In genomic region chr21:37451446-37451845, GRCh38 we compare ENCODE assay signal across 16 cellular contexts.
A peak's percentile ranks its signal among the peaks of the same experiment; 100 is the strongest.
DNase-seq lines count a peak whose midpoint lies in the region; ATAC-seq and TF ChIP-seq lines count a peak whose summit lies in the region.
"Had no signal": no experiment of that assay in that cellular context is flagged by ENCODE, and none has a peak within 500 bp of the region (broad histone marks: within the 10 kb centered on the region; RNA-seq: fewer than 3 reads in every experiment).

No MANE protein-coding gene starts in this region.

- H3K79me2 ChIP-seq in smooth muscle cell (ENCODE audit: low read depth): peaks cover 87% of the 10 kb centered on the region

- H3K9me3 ChIP-seq in heart right ventricle (no peaks in the 10 kb centered on the region), SJSA1 (replicated peaks) (no peaks in the 10 kb centered on the region), mesodermal cell (ENCODE audit: control insufficient read depth, low read length) (no peaks in the 10 kb centered on the region), smooth muscle cell (replicated peaks; ENCODE audit: low read depth) (no peaks in the 10 kb centered on the region)
- H3K9me3 ChIP-seq: adrenal gland, ovary, sigmoid colon had no signal

- peaks cover 38% of the 10 kb centered on the region for H3F3A ChIP-seq in smooth muscle cell (ENCODE audit: low read depth)

- intact Hi-C loops in left ventricle myocardium superior (cut with micrococcal nuclease): no loop called here
- intact Hi-C loops in heart right ventricle (cut with DNase I): loop anchor here in 3 of 10 donors (5.0 to 10.0 kb wide), 3 partner anchors 77 to 187 kb away; partner anchors contain the start of genes DYRK1A (in 1 of the 3) and VPS26C (in 1 of the 3)
- intact Hi-C loops in activated T-helper 2 cell treated with anti-CD3 and anti-CD28 coated beads, Interferon-gamma antibody, Interleukin-2, Interleukin-4, amounts not matched to agents 10 μg/mL and 5 μg/mL and 100 μg/mL, durations not matched to agents 14 hours and 24 hours and 36 hours (cut with micrococcal nuclease): no loop called here

- TF ChIP-seq CTCF in heart right ventricle (IDR thresholded peaks at IDR 0.05): no peak
- no peak for TF ChIP-seq CTCF in smooth muscle cell (IDR thresholded peaks at IDR 0.05; ENCODE audit: borderline replicate concordance, insufficient read depth, poor library complexity, severe bottlenecking)

- no peaks in the 10 kb centered on the region for H3K27me3 Mint-ChIP-seq in activated T-helper 2 cell treated with anti-CD3 and anti-CD28 coated beads, Interferon-gamma antibody, Interleukin-2, Interleukin-4, amounts not matched to agents 10 μg/mL and 5 μg/mL and 100 μg/mL, durations not matched to agents 14 hours and 24 hours and 36 hours (ENCODE audit: low read depth)

- DNase-seq in left ventricle myocardium superior (no peak), heart right ventricle (no peak), SJSA1 (ENCODE audit: low read depth in 1 of 2, low spot score in 2 of 2) (no peak), smooth muscle cell (lab: John Stamatoyannopoulos, UW; ENCODE audit: unreplicated experiment) (no peak)
- DNase-seq in activated effector memory CD4-positive, alpha-beta T cell treated with Interleukin-2 at 50 U/mL for 16 hours: no peak
- DNase-seq in activated T-helper 2 cell treated with anti-CD3 and anti-CD28 coated beads, Interferon-gamma antibody, Interleukin-2, Interleukin-4, amounts not matched to agents 10 μg/mL and 5 μg/mL and 100 μg/mL, durations not matched to agents 14 hours and 24 hours and 36 hours (ENCODE audit: low spot score): no peak
- DNase-seq: adrenal gland, DMS 273 treated with DMSO at 0.1 percent for 48 hours, endodermal cell, NCI-H1694 treated with DMSO at 0.1 percent for 48 hours, NCI-H446 treated with DMSO at 0.1 percent for 48 hours, ovary, sigmoid colon had no signal

- H3K4me3 ChIP-seq in heart right ventricle (no peak overlapping the region), SJSA1 (no peak overlapping the region), mesodermal cell (ENCODE audit: extremely low read depth, insufficient read depth, low read length, poor library complexity, severe bottlenecking) (no peak overlapping the region), smooth muscle cell (no peak overlapping the region)
- H3K4me3 ChIP-seq: adrenal gland, ovary, sigmoid colon had no signal

- ATAC-seq in left ventricle myocardium superior (peak; percentile 4), heart right ventricle (no peak), HG03280 (IDR thresholded peaks at IDR 0.05; ENCODE audit: unreplicated experiment) (no peak)

- peaks cover 0 to 8% (median 0%) of the 10 kb centered on the region in 9 donors for H3K36me3 ChIP-seq in heart right ventricle
- no peaks in the 10 kb centered on the region; the same call in 1 of the 2 replicates for H3K36me3 ChIP-seq in SJSA1
- H3K36me3 ChIP-seq in mesodermal cell (ENCODE audit: control insufficient read depth, insufficient read depth, low read length): peaks cover 6% of the 10 kb centered on the region
- H3K36me3 ChIP-seq in smooth muscle cell (ENCODE audit: low read depth): no peaks in the 10 kb centered on the region
- H3K36me3 ChIP-seq: adrenal gland, ovary, sigmoid colon had no signal

- 95 to 98% methylated on average over 16 of the region's 16 CpGs for WGBS in heart right ventricle, 2 donors
- WGBS in mesodermal cell (ENCODE audit: insufficient coverage in 2 of 2), 2 experiments: 96 to 98% methylated on average over 11 to 15 of the region's 16 CpGs
- 93% methylated on average over 16 of the region's 16 CpGs for WGBS in smooth muscle cell (ENCODE audit: low lambda C conversion rate)

- H3K9me3 Mint-ChIP-seq in activated T-helper 2 cell treated with anti-CD3 and anti-CD28 coated beads, Interferon-gamma antibody, Interleukin-2, Interleukin-4, amounts not matched to agents 10 μg/mL and 5 μg/mL and 100 μg/mL, durations not matched to agents 14 hours and 24 hours and 36 hours: no peaks in the 10 kb centered on the region
- H3K9me3 Mint-ChIP-seq: endodermal cell; T-helper 2 cell treated with Interferon-gamma antibody and Interleukin-4, amounts not matched to agents 5 μg/mL and 100 μg/mL, for 36 hours had no signal

- H2AFZ ChIP-seq in smooth muscle cell (ENCODE audit: low read depth): no peak overlapping the region

- peaks cover 30% of the 10 kb centered on the region for H3K36me3 Mint-ChIP-seq in activated T-helper 2 cell treated with anti-CD3 and anti-CD28 coated beads, Interferon-gamma antibody, Interleukin-2, Interleukin-4, amounts not matched to agents 10 μg/mL and 5 μg/mL and 100 μg/mL, durations not matched to agents 14 hours and 24 hours and 36 hours (ENCODE audit: low read depth)

- H3K4me2 ChIP-seq in smooth muscle cell: peak overlapping the region; percentile 65

- peaks cover 15 to 100% (median 88%) of the 10 kb centered on the region in 9 donors for H3K4me1 ChIP-seq in heart right ventricle
- peaks cover 65% of the 10 kb centered on the region for H3K4me1 ChIP-seq in SJSA1 (replicated peaks)
- peaks cover 42% of the 10 kb centered on the region for H3K4me1 ChIP-seq in mesodermal cell (ENCODE audit: control insufficient read depth, insufficient read depth, low read length, poor library complexity, severe bottlenecking)
- H3K4me1 ChIP-seq in smooth muscle cell (ENCODE audit: low read depth): peaks cover 45% of the 10 kb centered on the region

- no peak overlapping the region for H3K27ac Mint-ChIP-seq in activated T-helper 2 cell treated with anti-CD3 and anti-CD28 coated beads, Interferon-gamma antibody, Interleukin-2, Interleukin-4, amounts not matched to agents 10 μg/mL and 5 μg/mL and 100 μg/mL, durations not matched to agents 14 hours and 24 hours and 36 hours
- H3K27ac Mint-ChIP-seq: endodermal cell; T-helper 2 cell treated with Interferon-gamma antibody and Interleukin-4, amounts not matched to agents 5 μg/mL and 100 μg/mL, for 36 hours had no signal

- H3K27me3 ChIP-seq in heart right ventricle: no peaks in the 10 kb centered on the region
- H3K27me3 ChIP-seq in SJSA1 (replicated peaks): no peaks in the 10 kb centered on the region
- no peaks in the 10 kb centered on the region for H3K27me3 ChIP-seq in smooth muscle cell (ENCODE audit: low read depth)
- H3K27me3 ChIP-seq: adrenal gland, ovary, sigmoid colon had no signal

- H3K9ac ChIP-seq in smooth muscle cell (ENCODE audit: low read depth): no peak overlapping the region

- H3K27ac ChIP-seq in heart right ventricle (peak overlapping the region in 1 of 10 donors; percentile 69), SJSA1 (peak overlapping the region; percentile 67), mesodermal cell (ENCODE audit: low read depth, low read length, severe bottlenecking) (peak overlapping the region; percentile 69), smooth muscle cell (ENCODE audit: low read depth) (peak overlapping the region; percentile 84)
- H3K27ac ChIP-seq: ovary had no signal

- peaks cover 100% of the 10 kb centered on the region for H4K20me1 ChIP-seq in smooth muscle cell (ENCODE audit: low read depth)

- no peak overlapping the region for H3K4me3 Mint-ChIP-seq in activated T-helper 2 cell treated with anti-CD3 and anti-CD28 coated beads, Interferon-gamma antibody, Interleukin-2, Interleukin-4, amounts not matched to agents 10 μg/mL and 5 μg/mL and 100 μg/mL, durations not matched to agents 14 hours and 24 hours and 36 hours (ENCODE audit: low read depth)
- H3K4me3 Mint-ChIP-seq: endodermal cell; T-helper 2 cell treated with Interferon-gamma antibody and Interleukin-4, amounts not matched to agents 5 μg/mL and 100 μg/mL, for 36 hours had no signal

- H3K4me1 Mint-ChIP-seq in activated T-helper 2 cell treated with anti-CD3 and anti-CD28 coated beads, Interferon-gamma antibody, Interleukin-2, Interleukin-4, amounts not matched to agents 10 μg/mL and 5 μg/mL and 100 μg/mL, durations not matched to agents 14 hours and 24 hours and 36 hours (ENCODE audit: low read depth): peaks cover 58% of the 10 kb centered on the region
